8 cellular contexts compared by ENCODE assay signal in genomic region chr19:14529254-14530004, GRCh38. TPM values are rescaled to one million over a fixed set of nuclear protein-coding genes. Genes with fewer than 3 reads are reported as not detected.
DNase-seq lines count a peak whose midpoint lies in the region; ATAC-seq and TF ChIP-seq lines count a peak whose summit lies in the region.

Gene TECR (plus strand): TSS chr19:14529594. CDS start chr19:14529697, 103 bp downstream.

- peaks cover 17% of the 10 kb centered on the region for H3K4me1 Mint-ChIP-seq in T-helper 2 cell treated with Interferon-gamma antibody and Interleukin-4, amounts not matched to agents 5 μg/mL and 100 μg/mL, for 36 hours (ENCODE audit: low read depth)

- H3K27ac ChIP-seq in ascending aorta = peak within 1 kb of the TSS; percentile 71 to 84
- peak within 1 kb of the TSS; percentile 91 to 95 for H3K27ac ChIP-seq in right atrium auricular region
- H3K27ac ChIP-seq in uterus = peak within 1 kb of the TSS; percentile 96 to 98

- peaks cover 10% of the 10 kb centered on the region for H3K36me3 Mint-ChIP-seq in T-helper 2 cell treated with Interferon-gamma antibody and Interleukin-4, amounts not matched to agents 5 μg/mL and 100 μg/mL, for 36 hours (ENCODE audit: low read depth)

- DNase-seq in NCI-H1930 (lab: John Stamatoyannopoulos, UW) (peak; percentile 98), ascending aorta (ENCODE audit: low spot score in 2 of 2) (peak; percentile 100), right atrium auricular region (ENCODE audit: low spot score) (peak; percentile 100), pulmonary artery endothelial cell (ENCODE audit: low read depth, low spot score) (peak; percentile 99), uterus (peak; percentile 100)
- peak; percentile 100 for DNase-seq in T-helper 2 cell treated with Interferon-gamma antibody and Interleukin-4, amounts not matched to agents 5 μg/mL and 100 μg/mL, for 36 hours (ENCODE audit: low spot score)

- TF ChIP-seq CTCF in ascending aorta (IDR thresholded peaks at IDR 0.05) (no peak), right atrium auricular region (IDR thresholded peaks at IDR 0.05) (no peak), uterus (IDR thresholded peaks at IDR 0.05) (peak in 1 of 4 experiments; percentile 6)

- H3K9me3 Mint-ChIP-seq in T-helper 2 cell treated with Interferon-gamma antibody and Interleukin-4, amounts not matched to agents 5 μg/mL and 100 μg/mL, for 36 hours = no peaks in the 10 kb centered on the region

- peak within 1 kb of the TSS; percentile 99 for H3K4me3 Mint-ChIP-seq in T-helper 2 cell treated with Interferon-gamma antibody and Interleukin-4, amounts not matched to agents 5 μg/mL and 100 μg/mL, for 36 hours

- H3K36me3 ChIP-seq in ascending aorta (no peaks in the 10 kb centered on the region), right atrium auricular region (no peaks in the 10 kb centered on the region), uterus (no peaks in the 10 kb centered on the region)

- peak; percentile 97 to 98 for TF ChIP-seq POLR2A in uterus (IDR thresholded peaks at IDR 0.05)

- H3K9me3 ChIP-seq in ascending aorta (no peaks in the 10 kb centered on the region), right atrium auricular region (no peaks in the 10 kb centered on the region), uterus (no peaks in the 10 kb centered on the region)

- ATAC-seq in GM18502 (IDR thresholded peaks at IDR 0.05; ENCODE audit: poor library complexity, unreplicated experiment) (peak; percentile 95), HG02970 (IDR thresholded peaks at IDR 0.05; ENCODE audit: low FRiP score, unreplicated experiment) (peak; percentile 94)

- H3K4me1 ChIP-seq in ascending aorta = peaks cover 0 to 9% of the 10 kb centered on the region in 2 donors
- peaks cover 0 to 25% of the 10 kb centered on the region in 2 donors for H3K4me1 ChIP-seq in right atrium auricular region
- H3K4me1 ChIP-seq in uterus = no peaks in the 10 kb centered on the region

- H3K4me3 ChIP-seq in ascending aorta (peak within 1 kb of the TSS; percentile 79 to 91), right atrium auricular region (peak within 1 kb of the TSS; percentile 48 to 72), uterus (peak within 1 kb of the TSS; percentile 80 to 85)

- no peaks in the 10 kb centered on the region for H3K27me3 ChIP-seq in ascending aorta
- no peaks in the 10 kb centered on the region for H3K27me3 ChIP-seq in right atrium auricular region
- no peaks in the 10 kb centered on the region for H3K27me3 ChIP-seq in uterus

- intact Hi-C loops in ascending aorta (cut with DNase I) = loop anchor here (1.0 kb wide), 3 partner anchors 11 to 393 kb away; partner anchors contain the start of genes ASF1B, DNAJB1 and GIPC1
- intact Hi-C loops in uterus (cut with DNase I; ENCODE audit: low total_unique reads) = no loop called here

- no peaks in the 10 kb centered on the region for H3K27me3 Mint-ChIP-seq in T-helper 2 cell treated with Interferon-gamma antibody and Interleukin-4, amounts not matched to agents 5 μg/mL and 100 μg/mL, for 36 hours (ENCODE audit: low read depth)

- peak within 1 kb of the TSS; percentile 98 for H3K27ac Mint-ChIP-seq in T-helper 2 cell treated with Interferon-gamma antibody and Interleukin-4, amounts not matched to agents 5 μg/mL and 100 μg/mL, for 36 hours

RNA-seq across cellular contexts. Expression of gene TECR, which starts in this region (rescaled TPM):
- total RNA-seq in ascending aorta (88.7 TPM), right atrium auricular region (10 to 100 TPM; 60.3 to 63.9 TPM), pulmonary artery endothelial cell (27.3 and 28.7 TPM in 2 replicates), uterus (10 to 100 TPM in 3 of 4 donors, 1 to 10 TPM in 1; 4.6 to 68.2 (median 33.9) TPM)

Comparison
In these comparisons a context has a peak if more than half of its experiments do, and no peak if none do; other contexts are left out.
1. Peak in every context shown above with its lines: DNase-seq, ATAC-seq, H3K4me3 ChIP-seq and H3K27ac ChIP-seq.